16 cellular contexts compared by ENCODE assay signal in the genomic region with DNA sequence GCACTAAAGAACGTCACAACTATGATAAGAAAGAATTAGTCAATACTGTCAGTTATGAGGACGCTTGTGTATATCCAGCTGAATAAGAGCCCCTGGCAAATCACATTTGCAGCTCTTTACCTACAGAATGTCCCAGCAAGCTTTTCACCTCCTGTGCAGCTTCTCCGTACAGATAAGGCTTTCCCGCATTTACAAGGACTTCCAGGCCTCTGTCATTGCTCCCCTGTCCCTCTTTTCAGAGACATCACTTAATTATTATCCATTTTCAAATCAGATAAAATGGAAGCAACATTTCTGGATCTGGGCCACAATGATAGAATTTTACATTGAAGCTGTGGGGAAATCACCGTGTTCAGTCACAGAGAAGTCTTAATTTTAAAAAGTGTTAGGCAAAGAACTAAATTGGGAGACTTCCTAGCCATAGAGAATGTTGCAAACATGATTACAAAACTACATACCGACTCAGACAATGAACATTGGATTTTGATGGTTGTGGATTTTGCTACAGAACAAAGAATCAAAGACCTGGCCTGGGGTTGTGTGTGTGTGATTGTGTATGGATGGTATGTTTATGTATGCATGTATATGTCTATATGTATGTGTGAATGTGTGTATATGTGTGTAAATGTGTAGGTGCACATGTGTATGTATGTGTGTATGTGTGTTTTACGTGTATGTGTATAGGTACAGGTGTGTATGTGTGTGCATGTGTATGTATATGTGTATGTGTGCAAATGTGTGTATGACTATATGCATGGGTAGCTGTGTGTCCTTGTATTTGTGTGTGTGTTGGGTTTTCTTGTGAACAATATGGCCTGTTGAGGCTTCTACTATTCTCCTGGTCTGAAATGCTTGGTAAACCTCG. TPM values are rescaled to one million over a fixed set of nuclear protein-coding genes. Genes with fewer than 3 reads are reported as not detected.
DNase-seq lines count a peak whose midpoint lies in the region; ATAC-seq and TF ChIP-seq lines count a peak whose summit lies in the region.
"Had no signal": no experiment of that assay in that cellular context is flagged by ENCODE, and none has a peak within 500 bp of the region (broad histone marks: within the 10 kb centered on the region; RNA-seq: fewer than 3 reads in every experiment).

No MANE protein-coding gene starts in this region.

- no peaks in the 10 kb centered on the region for H3K9me3 ChIP-seq in right cardiac atrium (ENCODE audit: control insufficient read depth, low read length)
- H3K9me3 ChIP-seq in parathyroid adenoma (ENCODE audit: control insufficient read depth, low read length), result no peaks in the 10 kb centered on the region
- no peaks in the 10 kb centered on the region for H3K9me3 ChIP-seq in aorta (ENCODE audit: control insufficient read depth, low read length)

- H3K27ac ChIP-seq in right cardiac atrium (ENCODE audit: low read length), result peak overlapping the region; percentile 61
- H3K27ac ChIP-seq in cingulate gyrus (ENCODE audit: low read depth, low read length), result peak overlapping the region; percentile 43
- H3K27ac ChIP-seq in parathyroid adenoma, result peak overlapping the region; percentile 15
- peak overlapping the region; percentile 69 to 72 for H3K27ac ChIP-seq in aorta (ENCODE audit: low read depth in 1 of 2, low read length in 2 of 2)

- WGBS in right cardiac atrium, result 62% methylated on average over 8 of the region's 8 CpGs
- 45 to 51% methylated on average over 8 of the region's 8 CpGs for WGBS in aorta, 2 donors

- H3K36me3 ChIP-seq in parathyroid adenoma (ENCODE audit: control insufficient read depth, insufficient read depth, low read length) (no peaks in the 10 kb centered on the region), aorta (ENCODE audit: control insufficient read depth in 1 of 2, insufficient read depth in 2 of 2, low read length in 1 of 2) (no peaks in the 10 kb centered on the region)
- H3K36me3 ChIP-seq: tibial nerve had no signal

- no peaks in the 10 kb centered on the region for H3K27me3 ChIP-seq in right cardiac atrium (ENCODE audit: control insufficient read depth, insufficient read depth)
- H3K27me3 ChIP-seq in parathyroid adenoma (ENCODE audit: control insufficient read depth, insufficient read depth, low read length), result no peaks in the 10 kb centered on the region
- no peaks in the 10 kb centered on the region for H3K27me3 ChIP-seq in aorta (ENCODE audit: control insufficient read depth in 1 of 2, insufficient read depth in 2 of 2, low read length in 1 of 2)
- H3K27me3 ChIP-seq: tibial nerve had no signal

- H3K4me1 ChIP-seq in right cardiac atrium (ENCODE audit: control insufficient read depth, insufficient read depth, low read length) (peaks cover 16% of the 10 kb centered on the region), parathyroid adenoma (no peaks in the 10 kb centered on the region), aorta (ENCODE audit: control insufficient read depth in 1 of 2, insufficient read depth in 2 of 2, low read length in 2 of 2) (peaks cover 0 to 3% of the 10 kb centered on the region in 2 donors)

- H3K9ac ChIP-seq in parathyroid adenoma, result no peak overlapping the region

- H3K4me3 ChIP-seq in right cardiac atrium (ENCODE audit: low read length) (no peak overlapping the region), parathyroid adenoma (ENCODE audit: low read depth, low read length) (no peak overlapping the region), aorta (ENCODE audit: low read length in 2 of 2) (no peak overlapping the region)
- H3K4me3 ChIP-seq: tibial nerve had no signal

- in situ Hi-C loops in ACHN (cut with HindIII; ENCODE audit: low pct_ligation_motif_present, low pct_unique_long_range_greater_than_20kb, low sequenced_read_pairs), result no loop called here

- no peak for DNase-seq in right cardiac atrium
- no peak for DNase-seq in left cardiac atrium
- no peak for DNase-seq in aorta
- no peak for DNase-seq in head of caudate nucleus
- DNase-seq in ACHN, result no peak
- DNase-seq: activated CD4-positive, alpha-beta T cell treated with anti-CD3 and anti-CD28 coated beads, Interleukin-2, amount 10 ng/mL, durations not matched to agents 7 days and 5 days; activated T-cell treated with anti-CD3 and anti-CD28 coated beads, Interleukin-2, amount 50 U/mL, for 72 hours; NCI-H1436; NCI-H446; stimulated activated CD4-positive, alpha-beta T cell treated with anti-CD3 and anti-CD28 coated beads, Interleukin-12 subunit alpha, Interleukin-12 subunit beta, amount 100 ng/mL, for 4 hours; T-helper 2 cell had no signal

- H3K4me2 ChIP-seq in parathyroid adenoma (ENCODE audit: low read length), result no peak overlapping the region

- no peaks in the 10 kb centered on the region for H3K79me2 ChIP-seq in parathyroid adenoma

- no peak overlapping the region for H2AFZ ChIP-seq in parathyroid adenoma

- TF ChIP-seq CTCF in parathyroid adenoma (IDR thresholded peaks at IDR 0.05), result no peak

- ATAC-seq in right cardiac atrium (no peak), left cardiac atrium (no peak), aorta (ENCODE audit: low FRiP score) (no peak), HG03097 (IDR thresholded peaks at IDR 0.05; ENCODE audit: low FRiP score, unreplicated experiment) (no peak)
- ATAC-seq: Panc1 had no signal

- intact Hi-C loops in right cardiac atrium (cut with DNase I) (no loop called here), left cardiac atrium (cut with DNase I) (no loop called here), aorta (cut with DNase I) (loop anchor here (5.0 kb wide), 2 partner anchors 37 to 43 kb away; no protein-coding TSS in a partner anchor), head of caudate nucleus (cut with DNase I) (no loop called here)

RNA-seq across cellular contexts. Expression of a gene that starts 41.5 kb away (rescaled TPM):
- total RNA-seq in right cardiac atrium (10 to 100 TPM; 52.2 to 80.4 (median 65.3) TPM), left cardiac atrium (100 to 1,000 TPM in 1 of 2 donors, 10 to 100 TPM in 1; 95.4 to 122 TPM), aorta (10 to 100 TPM; 72.6 to 85.3 TPM)
- polyA plus RNA-seq in right cardiac atrium (64.9 TPM), aorta (10 to 100 TPM; 18.3 to 28.7 TPM)

Comparison
In these comparisons a context has a peak if more than half of its experiments do, and no peak if none do; other contexts are left out.
1. H3K27ac ChIP-seq: peak in every context shown above with its lines; median percentile 70 in aorta; 61 in right cardiac atrium; 43 in cingulate gyrus; 15 in parathyroid adenoma.
2. intact Hi-C loops: an anchor here in aorta (5.0 kb wide); none called in right cardiac atrium, left cardiac atrium and head of caudate nucleus.